10 cellular contexts compared by ENCODE assay signal in genomic region chr1:54604572-54605370, GRCh38.
DNase-seq lines count a peak whose midpoint lies in the region; TF ChIP-seq lines count a peak whose summit lies in the region.
"Had no signal": no experiment of that assay in that cellular context is flagged by ENCODE, and none has a peak within 500 bp of the region (broad histone marks: within the 10 kb centered on the region; RNA-seq: fewer than 3 reads in every experiment).

No MANE protein-coding gene starts in this region.

- H3K4me3 Mint-ChIP-seq in activated naive CD8-positive, alpha-beta T cell = peak overlapping the region; percentile 33

- H3K27me3 Mint-ChIP-seq in activated naive CD8-positive, alpha-beta T cell = no peaks in the 10 kb centered on the region

- H3K36me3 Mint-ChIP-seq in activated naive CD8-positive, alpha-beta T cell = no peaks in the 10 kb centered on the region

- H3K27ac Mint-ChIP-seq in activated naive CD8-positive, alpha-beta T cell = peak overlapping the region; percentile 89

- DNase-seq in SIG-M5 treated with dmso at 0.1 percent for 504 hours (lab: John Stamatoyannopoulos, UW; ENCODE audit: unreplicated experiment) (peak; percentile 2), SIG-M5 (lab: John Stamatoyannopoulos, UW) (no peak), NCI-H69 (lab: John Stamatoyannopoulos, UW) (peak; percentile 75), NCI-H2171 treated with DMSO at 0.1 percent for 48 hours (lab: John Stamatoyannopoulos, UW) (no peak), NCI-H446 (lab: John Stamatoyannopoulos, UW) (no peak), GM20000 (ENCODE audit: low spot score) (no peak)
- peak; percentile 1 for DNase-seq in stimulated activated CD8-positive, alpha-beta memory T cell treated with anti-CD3 and anti-CD28 coated beads, Interleukin-4, amount 100 ng/mL, for 24 hours (ENCODE audit: low read depth)
- DNase-seq: left cardiac atrium, upper lobe of left lung had no signal

- peaks cover 12% of the 10 kb centered on the region for H3K4me1 Mint-ChIP-seq in activated naive CD8-positive, alpha-beta T cell (ENCODE audit: low read depth)

- no peaks in the 10 kb centered on the region for H3K9me3 Mint-ChIP-seq in activated naive CD8-positive, alpha-beta T cell (ENCODE audit: low read depth)

- no peak for TF ChIP-seq CTCF in GM20000 (IDR thresholded peaks at IDR 0.05; ENCODE audit: extremely low read depth, missing control alignments)

Comparison
In these comparisons a context has a peak if more than half of its experiments do, and no peak if none do; other contexts are left out.
1. DNase-seq: peak in SIG-M5 treated with dmso at 0.1 percent for 504 hours (single experiment), NCI-H69 (single experiment) and stimulated activated CD8-positive, alpha-beta memory T cell treated with anti-CD3 and anti-CD28 coated beads, Interleukin-4, amount 100 ng/mL, for 24 hours (single experiment); none in SIG-M5 (single experiment), NCI-H2171 treated with DMSO at 0.1 percent for 48 hours (single experiment), NCI-H446 (0 of 2) and GM20000 (single experiment).